In the genomic region with DNA sequence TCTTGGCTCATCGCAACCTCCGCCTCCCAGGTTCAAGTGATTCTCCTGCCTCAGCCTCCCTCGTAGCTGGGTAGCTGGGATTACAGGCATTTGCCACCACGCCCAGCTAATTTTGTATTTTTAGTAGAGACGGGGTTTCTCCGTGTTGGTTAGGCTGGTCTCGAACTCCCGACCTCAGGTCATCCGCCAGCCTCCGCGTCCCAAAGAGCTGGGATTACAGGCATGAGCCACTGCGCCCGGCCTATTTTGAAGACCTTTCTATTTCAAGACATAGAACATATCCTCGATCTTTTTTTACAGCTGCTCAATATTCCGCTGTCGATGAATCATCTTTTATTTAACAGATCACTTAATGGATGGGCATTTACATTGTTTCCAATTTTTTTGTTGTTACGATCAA, we compare ENCODE assay signal across 8 cellular contexts. TPM values are rescaled to one million over a fixed set of nuclear protein-coding genes. Genes with fewer than 3 reads are reported as not detected.
DNase-seq lines count a peak whose midpoint lies in the region; ATAC-seq, FAIRE-seq and TF ChIP-seq lines count a peak whose summit lies in the region.
"Not testable (repeated sequence)": the region's sequence is repeated elsewhere in the genome, so short reads cannot be mapped to it uniquely, and the experiment has no call there.
"Had no signal": no experiment of that assay in that cellular context is flagged by ENCODE, and none has a peak within 500 bp of the region (broad histone marks: within the 10 kb centered on the region; RNA-seq: fewer than 3 reads in every experiment).

No MANE protein-coding gene starts in this region.

- TF ChIP-seq CTCF in HCT116 (IDR thresholded peaks at IDR 0.05 in 2 of 3, conservative IDR thresholded peaks at IDR 0.05 in 1 of 3; ENCODE audit: borderline replicate concordance in 1 of 3, insufficient read depth in 1 of 3, low read depth in 2 of 3, low read length in 2 of 3); MM.1S (IDR thresholded peaks at IDR 0.05; ENCODE audit: low read length); K562 (IDR thresholded peaks at IDR 0.05 in 2 of 3, conservative IDR thresholded peaks at IDR 0.05 in 1 of 3; ENCODE audit: insufficient read depth in 2 of 3, low read depth in 1 of 3, low read length in 3 of 3); left ventricle myocardium inferior (IDR thresholded peaks at IDR 0.05; ENCODE audit: borderline replicate concordance); psoas muscle (IDR thresholded peaks at IDR 0.05): not testable (repeated sequence)

- H3K9ac ChIP-seq in HCT116 (ENCODE audit: low read length); MM.1S (ENCODE audit: low read length); K562 (ENCODE audit: insufficient read depth in 1 of 2, low read depth in 2 of 2, low read length in 2 of 2): not testable (repeated sequence)

- 0 out of 4 replicates have a peak overlapping the region, but pooled peaks of 1 of the 2 experiments have one; percentile 30 for H3K4me3 ChIP-seq in HCT116 (replicated peaks in 1 of 2; ENCODE audit: low read depth in 1 of 2, low read length in 2 of 2)
- H3K4me3 ChIP-seq in MM.1S (ENCODE audit: low read length); K562; left ventricle myocardium inferior; psoas muscle; aorta (ENCODE audit: low read length in 2 of 2): not testable (repeated sequence)

- CTCF ChIA-PET in HCT116 (lab: Charles Lee), result interaction anchor here (0.7 kb wide), 1 partner anchor 342 kb away, joined by 3 read pairs; no protein-coding TSS in a partner anchor
- CTCF ChIA-PET in K562 (lab: Yijun Ruan, JAX; ENCODE audit: low intra/inter-chr PET ratio), result not testable (repeated sequence)

- WGBS in K562 (ENCODE audit: insufficient coverage, low coverage, missing lambda C conversion rate), result 51% methylated on average over 17 of the region's 17 CpGs
- WGBS in psoas muscle, 3 donors, result 49 to 73% (median 60%) methylated on average over 17 of the region's 17 CpGs
- 75 to 78% methylated on average over 17 of the region's 17 CpGs for WGBS in aorta, 2 donors

- H3K9me3 ChIP-seq in HCT116 (ENCODE audit: control insufficient read depth in 1 of 2, insufficient read depth in 1 of 2, low read depth in 1 of 2, low read length in 2 of 2); MM.1S (replicated peaks; ENCODE audit: insufficient read depth, low read length); K562 (replicated peaks; ENCODE audit: control insufficient read depth, insufficient read depth, low read depth, low read length); left ventricle myocardium inferior (replicated peaks); psoas muscle; aorta (ENCODE audit: control insufficient read depth, low read length): not testable (repeated sequence)

- peaks cover 18% of the 10 kb centered on the region for H3F3A ChIP-seq in MM.1S (ENCODE audit: insufficient read depth, low read length)

- not testable (repeated sequence) for H3K27me3 ChIP-seq in HCT116 (ENCODE audit: insufficient read depth, low read length); MM.1S (replicated peaks; ENCODE audit: insufficient read depth, low read length); K562 (ENCODE audit: control insufficient read depth in 2 of 2, insufficient read depth in 2 of 2, low read length in 2 of 2); left ventricle myocardium inferior (ENCODE audit: low read depth); psoas muscle (ENCODE audit: insufficient read depth in 3 of 3, low read length in 2 of 3); aorta (ENCODE audit: control insufficient read depth in 1 of 2, insufficient read depth in 2 of 2, low read length in 1 of 2)

- DNase-seq in HCT116 (ENCODE audit: low read depth, low spot score); K562 (ENCODE audit: extremely low read depth in 1 of 4, low spot score in 3 of 4); left ventricle myocardium inferior; psoas muscle: not testable (repeated sequence)
- DNase-seq in MM.1S, result peak; percentile 2
- peak; percentile 34 to 36 for DNase-seq in aorta

- not testable (repeated sequence) for H2AFZ ChIP-seq in HCT116 (ENCODE audit: low read depth, low read length, poor library complexity, severe bottlenecking); MM.1S (ENCODE audit: low read length); K562 (ENCODE audit: low read depth, low read length)

- H3K27ac ChIP-seq in HCT116 (ENCODE audit: low read depth, low read length) (peak overlapping the region; percentile 56; the same call in 1 of the 2 replicates), left ventricle myocardium inferior (replicated peaks) (peak overlapping the region; percentile 80), psoas muscle (peak overlapping the region; percentile 30)
- H3K27ac ChIP-seq in MM.1S (ENCODE audit: low read length); K562 (ENCODE audit: extremely low read depth, low read depth, low read length); aorta (ENCODE audit: low read depth in 1 of 2, low read length in 2 of 2): not testable (repeated sequence)

- TF ChIP-seq EP300 in K562 (IDR thresholded peaks at IDR 0.05; ENCODE audit: low read length), result not testable (repeated sequence)

- RAD21 ChIA-PET in HCT116 (lab: Charles Lee; ENCODE audit: low non-redundant PET in 1 of 2, low total read pairs in 2 of 2, uncharacterized antibody in 2 of 2, unreplicated experiment in 2 of 2), result not testable (repeated sequence)

- H3K9me1 ChIP-seq in K562 (ENCODE audit: control insufficient read depth, insufficient read depth, low read length), result not testable (repeated sequence)

- peak overlapping the region; percentile 73 for H3K4me2 ChIP-seq in HCT116 (ENCODE audit: low read length)
- not testable (repeated sequence) for H3K4me2 ChIP-seq in MM.1S (ENCODE audit: low read depth, low read length); K562 (ENCODE audit: insufficient read depth, low read length)

- H3K9me2 ChIP-seq in HCT116 (ENCODE audit: insufficient read depth); MM.1S (replicated peaks; ENCODE audit: insufficient read depth, low read length): not testable (repeated sequence)

- not testable (repeated sequence) for BruUV-seq in HCT116 (replicated peaks; lab: Mats Ljungman, UMichigan); K562 (replicated peaks; lab: Mats Ljungman, UMichigan)

- in situ Hi-C loops in K562 (cut with MboI), result not testable (repeated sequence)

- ATAC-seq in HCT116, result peak; percentile 7
- not testable (repeated sequence) for ATAC-seq in K562; psoas muscle; aorta (ENCODE audit: low FRiP score)

- H3K36me3 ChIP-seq in HCT116 (ENCODE audit: control insufficient read depth in 1 of 2, insufficient read depth in 2 of 2, low read length in 2 of 2); MM.1S (replicated peaks; ENCODE audit: insufficient read depth, low read length); K562 (ENCODE audit: control insufficient read depth, insufficient read depth, low read length); left ventricle myocardium inferior; psoas muscle (ENCODE audit: insufficient read depth in 1 of 2, low read depth in 1 of 2); aorta (ENCODE audit: control insufficient read depth in 1 of 2, insufficient read depth in 2 of 2, low read length in 1 of 2): not testable (repeated sequence)

- TF ChIP-seq RAD21 in HCT116 (IDR thresholded peaks at IDR 0.05; ENCODE audit: low read depth); K562 (CRISPR knock-in tag; conservative IDR thresholded peaks at IDR 0.05 in 1 of 2, IDR thresholded peaks at IDR 0.05 in 1 of 2): not testable (repeated sequence)

- not testable (repeated sequence) for H4K20me1 ChIP-seq in HCT116 (ENCODE audit: insufficient read depth); MM.1S (ENCODE audit: insufficient read depth, low read length); K562 (replicated peaks; ENCODE audit: control insufficient read depth, insufficient read depth, low read length)

- not testable (repeated sequence) for FAIRE-seq in K562 (lab: Jason Lieb, UNC)

- H3K4me1 ChIP-seq in HCT116 (ENCODE audit: control insufficient read depth in 1 of 2, insufficient read depth in 2 of 2, low read length in 2 of 2) (peaks cover 21 to 60% of the 10 kb centered on the region in 2 experiments), K562 (replicated peaks in 1 of 2; ENCODE audit: control insufficient read depth in 2 of 2, insufficient read depth in 2 of 2, low read length in 2 of 2) (peaks cover 8 to 20% of the 10 kb centered on the region in 2 experiments; a peak in 4 of 5 replicates), left ventricle myocardium inferior (peaks cover 33% of the 10 kb centered on the region), psoas muscle (peaks cover 34% of the 10 kb centered on the region)
- not testable (repeated sequence) for H3K4me1 ChIP-seq in MM.1S (ENCODE audit: low read length); aorta (ENCODE audit: control insufficient read depth in 1 of 2, insufficient read depth in 2 of 2, low read length in 2 of 2)

- not testable (repeated sequence) for H3K79me2 ChIP-seq in HCT116 (ENCODE audit: insufficient read depth, low read length); MM.1S (ENCODE audit: low read length); K562 (ENCODE audit: control insufficient read depth, insufficient read depth, low read length)

- TF ChIP-seq POLR2A in HCT116 (IDR thresholded peaks at IDR 0.05; ENCODE audit: borderline replicate concordance, extremely low read depth, insufficient read depth, insufficient read length); K562 (conservative IDR thresholded peaks at IDR 0.05): not testable (repeated sequence)

- POLR2A ChIA-PET in HCT116 (lab: Charles Lee) (interaction anchor here (0.6 to 0.9 kb wide), 2 partner anchors 19 to 23 kb away, joined by 3 read pairs; no protein-coding TSS in a partner anchor), K562 (lab: Yijun Ruan, JAX) (interaction anchor here (1.1 to 1.5 kb wide), 2 partner anchors 11 to 26 kb away, joined by 4 read pairs; no protein-coding TSS in a partner anchor)

- intact Hi-C loops in HCT116 (cut with micrococcal nuclease), result loop anchor here (1.0 kb wide), 1 partner anchor 8 kb away; no protein-coding TSS in a partner anchor
- intact Hi-C loops in K562 (cut with micrococcal nuclease); left ventricle myocardium inferior (cut with micrococcal nuclease); psoas muscle (cut with DNase I); aorta (cut with DNase I): not testable (repeated sequence)

RNA-seq across cellular contexts. Expression of a gene that starts 5.7 kb away (rescaled TPM):
- total RNA-seq in HCT116 (2021; ENCODE audit: unreplicated experiment) (30.2 TPM), K562 (2014; rRNA removed) (12.9 and 13.8 TPM in 2 replicates), K562 (2014; rRNA removed; fragmentation: Illumina TruSeq; extraction: Trizol) (8.4 and 11.7 TPM in 2 replicates), K562 (2015; rRNA removed; fragmentation: Illumina TruSeq; extraction: Trizol) (8.9 and 9.0 TPM in 2 replicates), K562 (2021) (10.3 and 12.4 TPM in 2 replicates), left ventricle myocardium inferior (6.4 TPM), psoas muscle (10 to 100 TPM; 18.5 to 42.6 (median 32.4) TPM), aorta (1 to 10 TPM; 3.0 to 6.9 TPM)
- polyA plus RNA-seq in HCT116 (2012), result 21.9 and 25.3 TPM in 2 replicates
- 5.4 and 8.3 TPM in 2 replicates for total RNA-seq in K562 (2011; cell fraction: chromatin; rRNA removed; ENCODE audit: low replicate concordance)
- 6.2 and 7.5 TPM in 2 replicates for total RNA-seq in K562 (2011; cell fraction: nucleolus; rRNA removed)
- 7.2 and 7.9 TPM in 2 replicates for total RNA-seq in K562 (2011; cell fraction: nucleoplasm; rRNA removed)
- polyA plus RNA-seq in K562 (2011; rRNA removed) (7.1 and 12.6 TPM in 2 replicates), K562 (2014; fragmentation: Illumina TruSeq; extraction: Trizol) (5.4 and 7.7 TPM in 2 replicates), K562 (2014; fragmentation: Nextera tagmentation; extraction: Ambion mirVana) (1 to 10 TPM; 2.6 to 3.2 TPM), K562 (2014; rRNA removed) (12.4 and 14.9 TPM in 2 replicates), psoas muscle (10 to 100 TPM; 10.4 to 37.7 (median 21.2) TPM), aorta (1 to 10 TPM; 4.3 to 6.3 TPM)
- polyA plus RNA-seq in K562 (2011; cell fraction: cytosol; rRNA removed), result 4.5 and 12.8 TPM in 2 replicates
- 8.4 and 8.9 TPM in 2 replicates for polyA plus RNA-seq in K562 (2011; cell fraction: nucleus; rRNA removed)
- 6.9 and 17.6 TPM in 2 replicates for polyA plus RNA-seq in K562 (2012)
- polyA minus RNA-seq in K562 (2011; rRNA and poly(A)+ RNA removed), result 3.3 and 4.2 TPM in 2 replicates
- polyA minus RNA-seq in K562 (2011; cell fraction: cytosol; rRNA and poly(A)+ RNA removed), result 3.4 and 4.1 TPM in 2 replicates
- polyA minus RNA-seq in K562 (2011; cell fraction: nucleus; rRNA and poly(A)+ RNA removed), result 2.6 and 3.3 TPM in 2 replicates
- total RNA-seq: A673, H9 had no signal

RNA-seq across cellular contexts. Expression of a gene that starts 12.4 kb away (rescaled TPM):
- total RNA-seq in HCT116 (2021; ENCODE audit: unreplicated experiment) (51.8 TPM), K562 (2014; rRNA removed) (29.5 and 31.6 TPM in 2 replicates), K562 (2014; rRNA removed; fragmentation: Illumina TruSeq; extraction: Trizol) (11.4 and 14.2 TPM in 2 replicates), K562 (2015; rRNA removed; fragmentation: Illumina TruSeq; extraction: Trizol) (21.7 and 25.6 TPM in 2 replicates), K562 (2021) (37.7 and 47.6 TPM in 2 replicates), left ventricle myocardium inferior (26.4 TPM), psoas muscle (10 to 100 TPM; 26.6 to 33.6 (median 31.5) TPM), aorta (10 to 100 TPM; 15.2 to 21.4 TPM)
- polyA plus RNA-seq in HCT116 (2012), result 34.1 and 37.8 TPM in 2 replicates
- 93.5 and 120 TPM in 2 replicates for total RNA-seq in K562 (2011; cell fraction: chromatin; rRNA removed; ENCODE audit: low replicate concordance)
- 59.6 and 64.0 TPM in 2 replicates for total RNA-seq in K562 (2011; cell fraction: nucleolus; rRNA removed)
- total RNA-seq in K562 (2011; cell fraction: nucleoplasm; rRNA removed), result 84.3 and 102 TPM in 2 replicates
- polyA plus RNA-seq in K562 (2011; rRNA removed) (15.6 and 19.3 TPM in 2 replicates), K562 (2014; fragmentation: Illumina TruSeq; extraction: Trizol) (20.9 and 29.8 TPM in 2 replicates), K562 (2014; fragmentation: Nextera tagmentation; extraction: Ambion mirVana) (1 to 10 TPM; 1.8 to 2.1 TPM), K562 (2014; rRNA removed) (34.8 and 39.3 TPM in 2 replicates), psoas muscle (10 to 100 TPM; 12.5 to 44.0 (median 17.4) TPM), aorta (10 to 100 TPM; 15.7 to 22.2 TPM)
- 15.7 and 25.0 TPM in 2 replicates for polyA plus RNA-seq in K562 (2011; cell fraction: cytosol; rRNA removed)
- polyA plus RNA-seq in K562 (2011; cell fraction: nucleus; rRNA removed), result 121 and 125 TPM in 2 replicates
- polyA plus RNA-seq in K562 (2012), result 32.5 and 45.1 TPM in 2 replicates
- 14.0 and 16.6 TPM in 2 replicates for polyA minus RNA-seq in K562 (2011; rRNA and poly(A)+ RNA removed)
- polyA minus RNA-seq in K562 (2011; cell fraction: cytosol; rRNA and poly(A)+ RNA removed), result 7.3 and 9.5 TPM in 2 replicates
- polyA minus RNA-seq in K562 (2011; cell fraction: nucleus; rRNA and poly(A)+ RNA removed), result 19.9 and 22.7 TPM in 2 replicates

RNA-seq across cellular contexts. Expression of a gene that starts 33.0 kb away (rescaled TPM):
- total RNA-seq in HCT116 (2021; ENCODE audit: unreplicated experiment) (2,432 TPM), K562 (2014; rRNA removed) (4,051 and 4,420 TPM in 2 replicates), K562 (2014; rRNA removed; fragmentation: Illumina TruSeq; extraction: Trizol) (2,268 and 2,618 TPM in 2 replicates), K562 (2015; rRNA removed; fragmentation: Illumina TruSeq; extraction: Trizol) (3,776 and 3,843 TPM in 2 replicates), K562 (2021) (2,303 and 2,318 TPM in 2 replicates), left ventricle myocardium inferior (628 TPM), psoas muscle (1,000 to 10,000 TPM in 1 of 4 donors, 100 to 1,000 TPM in 3; 832 to 1,110 (median 978) TPM), aorta (1,000 to 10,000 TPM in 1 of 2 donors, 100 to 1,000 TPM in 1; 922 to 1,191 TPM)
- polyA plus RNA-seq in HCT116 (2012), result 5,228 and 5,585 TPM in 2 replicates
- total RNA-seq in K562 (2011; cell fraction: chromatin; rRNA removed; ENCODE audit: low replicate concordance), result 854 and 1,455 TPM in 2 replicates
- total RNA-seq in K562 (2011; cell fraction: nucleolus; rRNA removed), result 1,835 and 1,893 TPM in 2 replicates
- 1,718 and 2,743 TPM in 2 replicates for total RNA-seq in K562 (2011; cell fraction: nucleoplasm; rRNA removed)
- polyA plus RNA-seq in K562 (2011; rRNA removed) (3,764 and 5,908 TPM in 2 replicates), K562 (2014; fragmentation: Illumina TruSeq; extraction: Trizol) (3,833 and 4,270 TPM in 2 replicates), K562 (2014; fragmentation: Nextera tagmentation; extraction: Ambion mirVana) (1,000 to 10,000 TPM; 3,894 to 5,311 TPM), K562 (2014; rRNA removed) (3,427 and 3,846 TPM in 2 replicates), psoas muscle (1,000 to 10,000 TPM; 1,678 to 3,660 (median 1,849) TPM), aorta (1,000 to 10,000 TPM; 1,838 to 2,024 TPM)
- 7,594 and 7,810 TPM in 2 replicates for polyA plus RNA-seq in K562 (2011; cell fraction: cytosol; rRNA removed)
- polyA plus RNA-seq in K562 (2011; cell fraction: nucleus; rRNA removed), result 2,830 and 3,465 TPM in 2 replicates
- 3,329 and 5,405 TPM in 2 replicates for polyA plus RNA-seq in K562 (2012)
- polyA minus RNA-seq in K562 (2011; rRNA and poly(A)+ RNA removed), result 4,917 and 6,085 TPM in 2 replicates
- 3,397 and 3,535 TPM in 2 replicates for polyA minus RNA-seq in K562 (2011; cell fraction: cytosol; rRNA and poly(A)+ RNA removed)
- 973 and 1,854 TPM in 2 replicates for polyA minus RNA-seq in K562 (2011; cell fraction: nucleus; rRNA and poly(A)+ RNA removed)

RNA-seq across cellular contexts. Expression of a gene that starts 50.2 kb away (rescaled TPM):
- total RNA-seq in HCT116 (2021; ENCODE audit: unreplicated experiment), result 7.6 TPM
- polyA plus RNA-seq in HCT116 (2012), result 5.7 and 6.3 TPM in 2 replicates
- 34.8 and 81.1 TPM in 2 replicates for total RNA-seq in K562 (2011; cell fraction: chromatin; rRNA removed; ENCODE audit: low replicate concordance)
- 29.7 and 40.4 TPM in 2 replicates for total RNA-seq in K562 (2011; cell fraction: nucleolus; rRNA removed)
- total RNA-seq in K562 (2011; cell fraction: nucleoplasm; rRNA removed), result 48.1 and 60.9 TPM in 2 replicates
- 6.1 and 6.5 TPM in 2 replicates for total RNA-seq in K562 (2014; rRNA removed)
- 13.5 and 13.9 TPM in 2 replicates for total RNA-seq in K562 (2014; rRNA removed; fragmentation: Illumina TruSeq; extraction: Trizol)
- total RNA-seq in K562 (2015; rRNA removed; fragmentation: Illumina TruSeq; extraction: Trizol), result 10.5 and 12.8 TPM in 2 replicates
- total RNA-seq in K562 (2021), result 13.5 and 14.2 TPM in 2 replicates
- polyA plus RNA-seq in K562 (2011; rRNA removed), result 21.9 and 24.1 TPM in 2 replicates
- 5.6 and 11.8 TPM in 2 replicates for polyA plus RNA-seq in K562 (2011; cell fraction: cytosol; rRNA removed)
- polyA plus RNA-seq in K562 (2011; cell fraction: nucleus; rRNA removed), result 30.2 and 31.5 TPM in 2 replicates
- 12.9 and 20.0 TPM in 2 replicates for polyA plus RNA-seq in K562 (2012)
- 15.8 and 17.2 TPM in 2 replicates for polyA plus RNA-seq in K562 (2014; fragmentation: Illumina TruSeq; extraction: Trizol)
- polyA plus RNA-seq in K562 (2014; fragmentation: Nextera tagmentation; extraction: Ambion mirVana), result 1 to 10 TPM; 3.3 to 3.7 TPM
- 18.0 and 20.0 TPM in 2 replicates for polyA plus RNA-seq in K562 (2014; rRNA removed)
- 17.6 and 20.0 TPM in 2 replicates for polyA minus RNA-seq in K562 (2011; rRNA and poly(A)+ RNA removed)
- 6.1 and 6.8 TPM in 2 replicates for polyA minus RNA-seq in K562 (2011; cell fraction: cytosol; rRNA and poly(A)+ RNA removed)
- 11.4 and 21.9 TPM in 2 replicates for polyA minus RNA-seq in K562 (2011; cell fraction: nucleus; rRNA and poly(A)+ RNA removed)
- total RNA-seq in left ventricle myocardium inferior, result 8.5 TPM
- total RNA-seq in psoas muscle, result 1 to 10 TPM; 3.0 to 5.8 (median 5.3) TPM
- polyA plus RNA-seq in psoas muscle, result 10 to 100 TPM in 1 of 3 donors, 1 to 10 TPM in 2; 1.5 to 17.6 (median 4.8) TPM
- 10 to 100 TPM; 11.9 to 18.7 TPM for total RNA-seq in aorta
- polyA plus RNA-seq in aorta, result 10 to 100 TPM in 1 of 2 donors, 1 to 10 TPM in 1; 3.0 to 19.3 TPM
